ENCODE assay signal across 1 cellular context in the genomic region with DNA sequence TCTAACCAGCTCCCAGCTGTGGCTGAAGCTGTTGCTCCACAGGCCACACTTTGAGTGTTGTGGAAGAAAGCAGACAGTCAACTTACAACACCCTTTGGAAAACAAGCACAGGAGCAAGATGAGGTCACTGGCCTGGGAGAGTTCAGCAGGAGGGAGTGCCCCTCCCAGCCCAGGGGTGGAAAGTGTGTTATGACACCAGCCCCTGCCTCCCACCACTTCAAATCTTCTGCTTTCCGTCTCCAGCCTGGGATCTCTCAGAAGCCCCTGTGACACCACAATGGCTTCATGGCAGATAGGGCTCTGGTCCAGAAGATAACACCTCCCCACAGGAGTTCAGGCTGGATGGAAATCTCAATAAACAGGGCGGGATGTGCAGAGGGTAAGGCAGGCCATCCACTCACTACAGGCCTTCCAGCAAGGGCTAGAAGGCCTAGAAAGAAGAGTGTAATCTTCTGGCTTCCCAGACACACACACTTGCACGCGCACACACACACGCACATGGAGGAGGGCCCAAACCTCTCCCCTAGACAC.
TF ChIP-seq lines count a peak whose summit lies in the region.

No MANE protein-coding gene starts in this region.

TF ChIP-seq in K562, 482 proteins besides CTCF, POLR2A, EP300 and RAD21 (continued from another document and continues in another):
- TF ChIP-seq, protein P1, sequence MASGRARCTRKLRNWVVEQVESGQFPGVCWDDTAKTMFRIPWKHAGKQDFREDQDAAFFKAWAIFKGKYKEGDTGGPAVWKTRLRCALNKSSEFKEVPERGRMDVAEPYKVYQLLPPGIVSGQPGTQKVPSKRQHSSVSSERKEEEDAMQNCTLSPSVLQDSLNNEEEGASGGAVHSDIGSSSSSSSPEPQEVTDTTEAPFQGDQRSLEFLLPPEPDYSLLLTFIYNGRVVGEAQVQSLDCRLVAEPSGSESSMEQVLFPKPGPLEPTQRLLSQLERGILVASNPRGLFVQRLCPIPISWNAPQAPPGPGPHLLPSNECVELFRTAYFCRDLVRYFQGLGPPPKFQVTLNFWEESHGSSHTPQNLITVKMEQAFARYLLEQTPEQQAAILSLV (tag; IDR thresholded peaks at IDR 0.05), result no peak
- TF ChIP-seq SIN3B (IDR thresholded peaks at IDR 0.05; ENCODE audit: low read depth) (no peak), KLF16 (IDR thresholded peaks at IDR 0.05) (peak; percentile 94), ZNF165 (CRISPR knock-in tag; IDR thresholded peaks at IDR 0.05; ENCODE audit: borderline replicate concordance) (no peak), ASH1L (IDR thresholded peaks at IDR 0.05; ENCODE audit: borderline replicate concordance, low read depth, partially characterized antibody) (no peak), BHLHE40 (IDR thresholded peaks at IDR 0.05; ENCODE audit: low read length) (peak; percentile 60), ZNF431 (CRISPR knock-in tag; IDR thresholded peaks at IDR 0.05) (no peak), SNRNP70 (optimal IDR thresholded peaks at IDR 0.05; ENCODE audit: low read depth, low read length) (no peak), SMARCA4 (IDR thresholded peaks at IDR 0.05) (peak; percentile 94), POLR2AphosphoS5 (IDR thresholded peaks at IDR 0.05; ENCODE audit: control insufficient read depth, insufficient read depth, low read depth, low read length) (peak; percentile 97), ZNF140 (CRISPR knock-in tag; IDR thresholded peaks at IDR 0.05) (no peak), ZNF23 (CRISPR knock-in tag; IDR thresholded peaks at IDR 0.05) (no peak), NONO (IDR thresholded peaks at IDR 0.05; ENCODE audit: low read depth in 2 of 2, low read length in 1 of 2) (no peak; a peak in 1 of 4 replicates), NCOA2 (IDR thresholded peaks at IDR 0.05; ENCODE audit: partially characterized antibody in 2 of 2) (no peak), TCFL5 (CRISPR knock-in tag; conservative IDR thresholded peaks at IDR 0.05) (no peak), ZNF384 (IDR thresholded peaks at IDR 0.05; ENCODE audit: low read depth, low read length) (no peak), TBP (optimal IDR thresholded peaks at IDR 0.05; ENCODE audit: low read depth, low read length) (no peak), ATF7 (IDR thresholded peaks at IDR 0.05) (peak; percentile 96), BRF1 (IDR thresholded peaks at IDR 0.05; ENCODE audit: borderline replicate concordance, extremely low read depth, insufficient read length) (no peak), ARNT (IDR thresholded peaks at IDR 0.05) (peak; percentile 39 to 84; a peak in 3 of 4 replicates), CC2D1A (IDR thresholded peaks at IDR 0.05) (peak; percentile 93; the same call in 1 of the 2 replicates), TAL1 (IDR thresholded peaks at IDR 0.05) (peak; percentile 93), SP1 (CRISPR knock-in tag; IDR thresholded peaks at IDR 0.05) (peak; percentile 47; the same call in 1 of the 2 replicates), ZFX (CRISPR knock-in tag; IDR thresholded peaks at IDR 0.05) (peak; percentile 79), ARID4B (CRISPR knock-in tag; IDR thresholded peaks at IDR 0.05) (no peak), RFX1 (IDR thresholded peaks at IDR 0.05) (no peak), HBP1 (CRISPR knock-in tag; IDR thresholded peaks at IDR 0.05) (no peak), ZNF316 (IDR thresholded peaks at IDR 0.05) (no peak), ZNF224 (CRISPR knock-in tag; IDR thresholded peaks at IDR 0.05) (no peak), EWSR1 (IDR thresholded peaks at IDR 0.05; ENCODE audit: borderline replicate concordance, low read depth, partially characterized antibody) (no peak), GATA2 (CRISPR knock-in tag; IDR thresholded peaks at IDR 0.05) (peak; percentile 95), SAP30 (IDR thresholded peaks at IDR 0.05; ENCODE audit: borderline replicate concordance, insufficient read depth, low read depth, low read length, poor library complexity, severe bottlenecking) (no peak), ZNF263 (CRISPR knock-in tag; IDR thresholded peaks at IDR 0.05; ENCODE audit: borderline replicate concordance) (0 out of 2 replicates have a peak, but pooled peaks have one; percentile 33), ELF4 (CRISPR knock-in tag; IDR thresholded peaks at IDR 0.05) (no peak), TSHZ1 (CRISPR knock-in tag; IDR thresholded peaks at IDR 0.05) (no peak), ATF3 (IDR thresholded peaks at IDR 0.05) (peak; percentile 92), ATF3 (CRISPR knock-in tag; conservative IDR thresholded peaks at IDR 0.05) (0 out of 2 replicates have a peak, but pooled peaks have one; percentile 59), HNRNPUL1 (IDR thresholded peaks at IDR 0.05; ENCODE audit: low read length) (no peak), IRF1 (CRISPR knock-in tag; IDR thresholded peaks at IDR 0.05; ENCODE audit: borderline replicate concordance) (no peak), RCOR1 (IDR thresholded peaks at IDR 0.05; ENCODE audit: borderline replicate concordance in 1 of 2, low read depth in 2 of 2, low read length in 2 of 2) (peak; percentile 88 to 92), ZKSCAN1 (IDR thresholded peaks at IDR 0.05; ENCODE audit: low read depth, low read length) (peak; percentile 42; the same call in 1 of the 2 replicates), TOE1 (IDR thresholded peaks at IDR 0.05; ENCODE audit: borderline replicate concordance) (0 out of 2 replicates have a peak, but pooled peaks have one; percentile 60), TOE1 (CRISPR knock-in tag; IDR thresholded peaks at IDR 0.05; ENCODE audit: borderline replicate concordance, low read depth) (no peak), HLTF (IDR thresholded peaks at IDR 0.05) (no peak), ZKSCAN8 (CRISPR knock-in tag; IDR thresholded peaks at IDR 0.05) (no peak), CCNT2 (IDR thresholded peaks at IDR 0.05; ENCODE audit: borderline replicate concordance, extremely low read depth, insufficient read length, low read depth, low read length) (peak; percentile 57), ZNF232 (CRISPR knock-in tag; IDR thresholded peaks at IDR 0.05) (no peak), DPF2 (IDR thresholded peaks at IDR 0.05) (peak; percentile 94)
- TF ChIP-seq, protein P2, sequence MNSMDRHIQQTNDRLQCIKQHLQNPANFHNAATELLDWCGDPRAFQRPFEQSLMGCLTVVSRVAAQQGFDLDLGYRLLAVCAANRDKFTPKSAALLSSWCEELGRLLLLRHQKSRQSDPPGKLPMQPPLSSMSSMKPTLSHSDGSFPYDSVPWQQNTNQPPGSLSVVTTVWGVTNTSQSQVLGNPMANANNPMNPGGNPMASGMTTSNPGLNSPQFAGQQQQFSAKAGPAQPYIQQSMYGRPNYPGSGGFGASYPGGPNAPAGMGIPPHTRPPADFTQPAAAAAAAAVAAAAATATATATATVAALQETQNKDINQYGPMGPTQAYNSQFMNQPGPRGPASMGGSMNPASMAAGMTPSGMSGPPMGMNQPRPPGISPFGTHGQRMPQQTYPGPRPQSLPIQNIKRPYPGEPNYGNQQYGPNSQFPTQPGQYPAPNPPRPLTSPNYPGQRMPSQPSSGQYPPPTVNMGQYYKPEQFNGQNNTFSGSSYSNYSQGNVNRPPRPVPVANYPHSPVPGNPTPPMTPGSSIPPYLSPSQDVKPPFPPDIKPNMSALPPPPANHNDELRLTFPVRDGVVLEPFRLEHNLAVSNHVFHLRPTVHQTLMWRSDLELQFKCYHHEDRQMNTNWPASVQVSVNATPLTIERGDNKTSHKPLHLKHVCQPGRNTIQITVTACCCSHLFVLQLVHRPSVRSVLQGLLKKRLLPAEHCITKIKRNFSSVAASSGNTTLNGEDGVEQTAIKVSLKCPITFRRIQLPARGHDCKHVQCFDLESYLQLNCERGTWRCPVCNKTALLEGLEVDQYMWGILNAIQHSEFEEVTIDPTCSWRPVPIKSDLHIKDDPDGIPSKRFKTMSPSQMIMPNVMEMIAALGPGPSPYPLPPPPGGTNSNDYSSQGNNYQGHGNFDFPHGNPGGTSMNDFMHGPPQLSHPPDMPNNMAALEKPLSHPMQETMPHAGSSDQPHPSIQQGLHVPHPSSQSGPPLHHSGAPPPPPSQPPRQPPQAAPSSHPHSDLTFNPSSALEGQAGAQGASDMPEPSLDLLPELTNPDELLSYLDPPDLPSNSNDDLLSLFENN (IDR thresholded peaks at IDR 0.05; ENCODE audit: low read depth in 2 of 2, low read length in 2 of 2), result peak in 1 of 2 experiments; percentile 77; a peak in 2 of 4 replicates
- TF ChIP-seq, protein P3, sequence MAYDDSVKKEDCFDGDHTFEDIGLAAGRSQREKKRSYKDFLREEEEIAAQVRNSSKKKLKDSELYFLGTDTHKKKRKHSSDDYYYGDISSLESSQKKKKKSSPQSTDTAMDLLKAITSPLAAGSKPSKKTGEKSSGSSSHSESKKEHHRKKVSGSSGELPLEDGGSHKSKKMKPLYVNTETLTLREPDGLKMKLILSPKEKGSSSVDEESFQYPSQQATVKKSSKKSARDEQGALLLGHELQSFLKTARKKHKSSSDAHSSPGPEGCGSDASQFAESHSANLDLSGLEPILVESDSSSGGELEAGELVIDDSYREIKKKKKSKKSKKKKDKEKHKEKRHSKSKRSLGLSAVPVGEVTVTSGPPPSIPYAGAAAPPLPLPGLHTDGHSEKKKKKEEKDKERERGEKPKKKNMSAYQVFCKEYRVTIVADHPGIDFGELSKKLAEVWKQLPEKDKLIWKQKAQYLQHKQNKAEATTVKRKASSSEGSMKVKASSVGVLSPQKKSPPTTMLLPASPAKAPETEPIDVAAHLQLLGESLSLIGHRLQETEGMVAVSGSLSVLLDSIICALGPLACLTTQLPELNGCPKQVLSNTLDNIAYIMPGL (CRISPR knock-in tag; IDR thresholded peaks at IDR 0.05), result no peak
